ENCODE assay signal across 19 cellular contexts in genomic region chr2:15820283-15820591, GRCh38.
"Had no signal": no experiment of that assay in that cellular context is flagged by ENCODE, and none has a peak within 500 bp of the region (broad histone marks: within the 10 kb centered on the region; RNA-seq: fewer than 3 reads in every experiment).

No MANE protein-coding gene starts in this region.

- H3K36me3 Mint-ChIP-seq: naive thymus-derived CD4-positive, alpha-beta T cell; natural killer cell; stimulated activated effector memory CD8-positive, alpha-beta T cell treated with anti-CD3 and anti-CD28 coated beads, Interleukin-12 subunit alpha, Interleukin-12 subunit beta, amount 100 ng/mL, for 72 hours; stimulated activated naive B cell treated with anti-CD40 and anti-IgM and Interleukin-4, amounts not matched to agents 10 μg/mL and 1 μg/mL and 100 μg/mL, for 72 hours had no signal

- ATAC-seq: naive thymus-derived CD4-positive, alpha-beta T cell; natural killer cell; stimulated activated effector memory CD8-positive, alpha-beta T cell treated with anti-CD3 and anti-CD28 coated beads, Interleukin-12 subunit alpha, Interleukin-12 subunit beta, amount 100 ng/mL, for 72 hours; stimulated activated naive B cell treated with anti-CD40 and anti-IgM and Interleukin-4, amounts not matched to agents 10 μg/mL and 1 μg/mL and 100 μg/mL, for 72 hours; upper lobe of right lung had no signal

- DNase-seq: naive thymus-derived CD4-positive, alpha-beta T cell; natural killer cell; nucleus accumbens; ovary; retina; sigmoid colon; small intestine; stimulated activated CD4-positive, alpha-beta T cell treated with anti-CD3 and anti-CD28 coated beads, Interleukin-15, amount 100 ng/mL, for 24 hours; stimulated activated CD4-positive, alpha-beta T cell treated with anti-CD3 and anti-CD28 coated beads, Interleukin-2, amount 100 ng/mL, for 24 hours; stimulated activated CD4-positive, alpha-beta T cell treated with anti-CD3 and anti-CD28 coated beads, Interleukin-2, amount 100 ng/mL, for 48 hours; stimulated activated CD4-positive, alpha-beta T cell treated with anti-CD3 and anti-CD28 coated beads, Interleukin-4, amount 100 ng/mL, for 24 hours; stimulated activated naive B cell treated with anti-CD40 and anti-IgM and Interleukin-4, amounts not matched to agents 10 μg/mL and 1 μg/mL and 100 μg/mL, for 72 hours; stimulated activated naive CD4-positive, alpha-beta T cell treated with Interleukin-2 at 50 U/mL for 16 hours; stomach; thyroid gland; upper lobe of right lung; uterus had no signal

- H3K4me1 Mint-ChIP-seq: naive thymus-derived CD4-positive, alpha-beta T cell; natural killer cell; stimulated activated effector memory CD8-positive, alpha-beta T cell treated with anti-CD3 and anti-CD28 coated beads, Interleukin-12 subunit alpha, Interleukin-12 subunit beta, amount 100 ng/mL, for 72 hours; stimulated activated naive B cell treated with anti-CD40 and anti-IgM and Interleukin-4, amounts not matched to agents 10 μg/mL and 1 μg/mL and 100 μg/mL, for 72 hours had no signal

- H3K27ac Mint-ChIP-seq: naive thymus-derived CD4-positive, alpha-beta T cell; natural killer cell; stimulated activated effector memory CD8-positive, alpha-beta T cell treated with anti-CD3 and anti-CD28 coated beads, Interleukin-12 subunit alpha, Interleukin-12 subunit beta, amount 100 ng/mL, for 72 hours; stimulated activated naive B cell treated with anti-CD40 and anti-IgM and Interleukin-4, amounts not matched to agents 10 μg/mL and 1 μg/mL and 100 μg/mL, for 72 hours; stimulated activated naive CD8-positive, alpha-beta T cell treated with anti-CD3 and anti-CD28 coated beads, Interleukin-15, Interleukin-2, amounts not matched to agents 100 ng/mL and 50 ng/mL, for 24 hours had no signal

- H3K9me3 Mint-ChIP-seq: natural killer cell; stimulated activated effector memory CD8-positive, alpha-beta T cell treated with anti-CD3 and anti-CD28 coated beads, Interleukin-12 subunit alpha, Interleukin-12 subunit beta, amount 100 ng/mL, for 72 hours; stimulated activated naive B cell treated with anti-CD40 and anti-IgM and Interleukin-4, amounts not matched to agents 10 μg/mL and 1 μg/mL and 100 μg/mL, for 72 hours; stimulated activated naive CD8-positive, alpha-beta T cell treated with anti-CD3 and anti-CD28 coated beads, Interleukin-15, Interleukin-2, amounts not matched to agents 100 ng/mL and 50 ng/mL, for 24 hours had no signal

- H3K4me3 Mint-ChIP-seq: naive thymus-derived CD4-positive, alpha-beta T cell; natural killer cell; stimulated activated effector memory CD8-positive, alpha-beta T cell treated with anti-CD3 and anti-CD28 coated beads, Interleukin-12 subunit alpha, Interleukin-12 subunit beta, amount 100 ng/mL, for 72 hours; stimulated activated naive B cell treated with anti-CD40 and anti-IgM and Interleukin-4, amounts not matched to agents 10 μg/mL and 1 μg/mL and 100 μg/mL, for 72 hours; stimulated activated naive CD8-positive, alpha-beta T cell treated with anti-CD3 and anti-CD28 coated beads, Interleukin-15, Interleukin-2, amounts not matched to agents 100 ng/mL and 50 ng/mL, for 24 hours had no signal
